19 cellular contexts compared by ENCODE assay signal in genomic region chr7:48563334-48563733, GRCh38.
DNase-seq lines count a peak whose midpoint lies in the region; ATAC-seq, FAIRE-seq and TF ChIP-seq lines count a peak whose summit lies in the region.
"Had no signal": no experiment of that assay in that cellular context is flagged by ENCODE, and none has a peak within 500 bp of the region (broad histone marks: within the 10 kb centered on the region; RNA-seq: fewer than 3 reads in every experiment).

No MANE protein-coding gene starts in this region.

- no peaks in the 10 kb centered on the region for H3K79me2 ChIP-seq in keratinocyte (ENCODE audit: control insufficient read depth, insufficient read depth, low read length)

- H3K9ac ChIP-seq in keratinocyte (ENCODE audit: control insufficient read depth, extremely low read depth, insufficient read depth, low read length) = no peak overlapping the region

- H3K4me3 ChIP-seq in keratinocyte (ENCODE audit: control insufficient read depth in 2 of 3, extremely low read depth in 1 of 3, insufficient read depth in 2 of 3, low read depth in 1 of 3, low read length in 3 of 3) (no peak overlapping the region), adrenal gland (no peak overlapping the region)
- H3K4me3 ChIP-seq: SJSA1 had no signal

- intact Hi-C loops in adrenal gland (cut with DNase I) = no loop called here

- H3K36me3 ChIP-seq in keratinocyte (ENCODE audit: control insufficient read depth in 2 of 2, extremely low read depth in 1 of 2, insufficient read depth in 2 of 2, low read length in 2 of 2) (no peaks in the 10 kb centered on the region), adrenal gland (replicated peaks in 1 of 2) (no peaks in the 10 kb centered on the region)
- H3K36me3 ChIP-seq: SJSA1 had no signal

- no peaks in the 10 kb centered on the region for H3K9me1 ChIP-seq in keratinocyte (ENCODE audit: control insufficient read depth, extremely low read depth, insufficient read depth, low read length)

- dilution Hi-C loops in keratinocyte (cut with MboI; ENCODE audit: extremely low pct_ligation_motif_present, low sequenced_read_pairs) = no loop called here

- H2AFZ ChIP-seq in keratinocyte (ENCODE audit: control insufficient read depth, low read length) = peak overlapping the region; percentile 22

- H3K27ac ChIP-seq in keratinocyte (ENCODE audit: control insufficient read depth, insufficient read depth, low read length) (no peak overlapping the region), adrenal gland (no peak overlapping the region)
- H3K27ac ChIP-seq: C4-2B, SJSA1 had no signal

- H3K27me3 ChIP-seq in keratinocyte (ENCODE audit: control insufficient read depth, extremely low read depth, insufficient read depth, low read length) = no peaks in the 10 kb centered on the region
- H3K27me3 ChIP-seq in adrenal gland = no peaks in the 10 kb centered on the region
- H3K27me3 ChIP-seq: SJSA1 had no signal

- TF ChIP-seq CTCF in keratinocyte (optimal IDR thresholded peaks at IDR 0.05 in 1 of 3, IDR thresholded peaks at IDR 0.05 in 1 of 3, conservative IDR thresholded peaks at IDR 0.05 in 1 of 3; ENCODE audit: extremely low read depth in 1 of 3, insufficient read depth in 2 of 3, low read length in 3 of 3) (no peak), adrenal gland (IDR thresholded peaks at IDR 0.05) (no peak)

- H3K9me3 ChIP-seq in keratinocyte (ENCODE audit: control insufficient read depth, low read depth, low read length) (no peaks in the 10 kb centered on the region), adrenal gland (replicated peaks in 1 of 3) (no peaks in the 10 kb centered on the region)
- H3K9me3 ChIP-seq: SJSA1 had no signal

- FAIRE-seq in keratinocyte (lab: Jason Lieb, UNC) = peak; percentile 63

- WGBS in adrenal gland, 4 donors = 34 to 63% (median 56%) methylated on average over 1 of the region's 1 CpG

- H4K20me1 ChIP-seq in keratinocyte (ENCODE audit: control insufficient read depth, extremely low read depth, insufficient read depth, low read length) = no peaks in the 10 kb centered on the region

- H3K4me2 ChIP-seq in keratinocyte (ENCODE audit: control insufficient read depth, extremely low read depth, insufficient read depth, low read depth, low read length) = no peak overlapping the region

- peaks cover 5% of the 10 kb centered on the region for H3K4me1 ChIP-seq in keratinocyte (ENCODE audit: control insufficient read depth, extremely low read depth, insufficient read depth, low read length)
- no peaks in the 10 kb centered on the region for H3K4me1 ChIP-seq in adrenal gland (replicated peaks in 1 of 2)
- H3K4me1 ChIP-seq: SJSA1 had no signal

- TF ChIP-seq POLR2A in adrenal gland (IDR thresholded peaks at IDR 0.05) = no peak

- DNase-seq in NOMO-1 (lab: John Stamatoyannopoulos, UW; ENCODE audit: unreplicated experiment in 2 of 2) (peak; percentile 43 to 52), SKM-1 treated with dmso at 0.1 percent for 144 hours (lab: John Stamatoyannopoulos, UW; ENCODE audit: unreplicated experiment) (peak; percentile 31), keratinocyte (ENCODE audit: low read depth, low spot score) (peak; percentile 42), NCI-H446 treated with DMSO at 0.1 percent for 48 hours (lab: John Stamatoyannopoulos, UW) (no peak), adrenal gland (no peak)
- DNase-seq in activated CD8-positive, alpha-beta memory T cell treated with anti-CD3 and anti-CD28 coated beads, Interleukin-2, amount 50 U/mL, for 48 hours = no peak
- DNase-seq: DMS 273 treated with DMSO at 0.1 percent for 48 hours, GF-D8, H7, Kasumi-1, NCI-H1436 treated with DMSO at 0.1 percent for 48 hours, NCI-H2029 treated with DMSO at 0.1 percent for 48 hours, NCI-H2171 treated with DMSO at 0.1 percent for 48 hours, NCI-H510A treated with DMSO at 0.1 percent for 48 hours, OCI-M1, RPMI8226 had no signal

- ATAC-seq in GM19351 (IDR thresholded peaks at IDR 0.05; ENCODE audit: unreplicated experiment) = peak; percentile 55

Comparison
In these comparisons a context has a peak if more than half of its experiments do, and no peak if none do; other contexts are left out.
1. DNase-seq: peak in NOMO-1 (2 of 2), SKM-1 treated with dmso at 0.1 percent for 144 hours (single experiment) and keratinocyte (single experiment); none in NCI-H446 treated with DMSO at 0.1 percent for 48 hours (single experiment), activated CD8-positive, alpha-beta memory T cell treated with anti-CD3 and anti-CD28 coated beads, Interleukin-2, amount 50 U/mL, for 48 hours (single experiment) and adrenal gland (0 of 7).